1 cellular context compared by ENCODE assay signal in the genomic region with DNA sequence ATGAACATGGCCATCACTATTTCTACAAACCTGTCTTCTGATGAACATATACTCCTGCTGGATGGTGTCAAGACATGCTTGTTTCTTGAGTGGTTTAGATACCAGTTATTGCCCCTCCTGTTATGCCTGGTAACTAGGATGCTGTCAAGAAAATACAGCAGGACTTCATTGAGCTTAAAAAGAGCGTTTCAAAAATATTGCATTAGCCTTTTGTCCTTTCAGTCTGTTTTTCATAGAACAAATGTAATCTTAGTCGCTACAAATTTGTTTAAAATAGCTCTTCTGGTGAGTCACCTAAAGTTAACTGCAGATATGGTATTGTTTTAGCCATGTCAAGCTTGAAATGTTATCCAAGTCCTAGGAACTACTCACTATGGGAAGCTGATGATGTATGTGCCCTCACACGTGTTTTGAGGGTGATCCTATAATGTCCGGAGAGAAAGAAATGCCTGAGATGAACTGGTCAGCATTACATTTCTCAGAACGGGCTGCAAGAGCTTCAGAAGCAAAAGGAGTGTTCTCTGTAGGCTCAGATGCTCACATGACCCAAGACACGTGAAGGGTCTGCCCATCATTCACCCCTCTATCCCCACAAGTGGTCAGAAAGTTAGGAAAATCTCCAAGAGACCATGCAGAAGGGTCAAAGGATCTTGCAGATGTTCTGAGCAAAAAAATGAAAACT.
TF ChIP-seq lines count a peak whose summit lies in the region.

No MANE protein-coding gene starts in this region.

TF ChIP-seq in H1, 55 proteins besides CTCF, POLR2A, EP300 and RAD21:
- TF ChIP-seq, protein P1, sequence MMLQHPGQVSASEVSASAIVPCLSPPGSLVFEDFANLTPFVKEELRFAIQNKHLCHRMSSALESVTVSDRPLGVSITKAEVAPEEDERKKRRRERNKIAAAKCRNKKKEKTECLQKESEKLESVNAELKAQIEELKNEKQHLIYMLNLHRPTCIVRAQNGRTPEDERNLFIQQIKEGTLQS (IDR thresholded peaks at IDR 0.05; ENCODE audit: insufficient read depth, low read depth, low read length) = no peak
- TF ChIP-seq, protein P2, sequence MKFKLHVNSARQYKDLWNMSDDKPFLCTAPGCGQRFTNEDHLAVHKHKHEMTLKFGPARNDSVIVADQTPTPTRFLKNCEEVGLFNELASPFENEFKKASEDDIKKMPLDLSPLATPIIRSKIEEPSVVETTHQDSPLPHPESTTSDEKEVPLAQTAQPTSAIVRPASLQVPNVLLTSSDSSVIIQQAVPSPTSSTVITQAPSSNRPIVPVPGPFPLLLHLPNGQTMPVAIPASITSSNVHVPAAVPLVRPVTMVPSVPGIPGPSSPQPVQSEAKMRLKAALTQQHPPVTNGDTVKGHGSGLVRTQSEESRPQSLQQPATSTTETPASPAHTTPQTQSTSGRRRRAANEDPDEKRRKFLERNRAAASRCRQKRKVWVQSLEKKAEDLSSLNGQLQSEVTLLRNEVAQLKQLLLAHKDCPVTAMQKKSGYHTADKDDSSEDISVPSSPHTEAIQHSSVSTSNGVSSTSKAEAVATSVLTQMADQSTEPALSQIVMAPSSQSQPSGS (IDR thresholded peaks at IDR 0.05; ENCODE audit: low read length) = no peak
- TF ChIP-seq TAF7 (optimal IDR thresholded peaks at IDR 0.05; ENCODE audit: borderline replicate concordance, low read depth, low read length) = no peak
- no peak for TF ChIP-seq GABPA (IDR thresholded peaks at IDR 0.05; ENCODE audit: borderline replicate concordance, insufficient read depth, low read length)
- no peak for TF ChIP-seq SP2 (IDR thresholded peaks at IDR 0.05; ENCODE audit: low read length)
- no peak for TF ChIP-seq RXRA (IDR thresholded peaks at IDR 0.05; ENCODE audit: insufficient read depth, low read depth, low read length)
- TF ChIP-seq CHD7 (IDR thresholded peaks at IDR 0.05; ENCODE audit: insufficient replicate concordance, low read length) = no peak
- TF ChIP-seq TEAD4 (IDR thresholded peaks at IDR 0.05; ENCODE audit: low read depth, low read length) = no peak
TF ChIP-seq in H1: peak in this region for 0.
